Comparison of ENCODE assay signal across 28 cellular contexts in the genomic region with DNA sequence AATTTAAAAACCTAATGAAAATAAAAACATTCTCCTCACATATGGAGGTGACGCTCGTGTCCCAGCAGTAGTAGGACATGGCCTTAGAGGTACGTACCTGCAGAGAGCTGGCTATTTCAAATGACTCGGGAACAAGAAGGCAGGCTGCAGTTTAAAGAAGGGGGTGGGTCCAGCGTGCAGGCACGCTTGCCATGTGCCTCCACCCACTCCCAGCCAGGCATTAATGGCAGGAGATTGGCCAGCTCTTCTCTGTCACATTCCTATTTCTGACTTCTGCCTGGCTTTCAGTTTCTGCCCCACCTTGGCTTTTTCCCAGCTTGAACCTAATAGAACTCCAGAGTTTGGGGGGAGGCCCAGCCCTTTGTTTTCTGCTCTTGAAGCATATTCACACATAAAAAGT.
"Had no signal": no experiment of that assay in that cellular context is flagged by ENCODE, and none has a peak within 500 bp of the region (broad histone marks: within the 10 kb centered on the region; RNA-seq: fewer than 3 reads in every experiment).

No MANE protein-coding gene starts in this region.

- H3K4me3 ChIP-seq: coronary artery, esophagus muscularis mucosa, gastroesophageal sphincter, lung, neural progenitor cell, prostate gland, skin epidermis, spleen, thoracic aorta, tibial nerve, upper lobe of left lung had no signal

- H3K9ac ChIP-seq: neural progenitor cell, parathyroid adenoma had no signal

- H3K27ac ChIP-seq: coronary artery, esophagus muscularis mucosa, foreskin keratinocyte, gastroesophageal sphincter, neural progenitor cell, parathyroid adenoma, prostate gland, skin epidermis, spleen, thoracic aorta, tibial nerve, upper lobe of left lung had no signal

- H3K9me3 ChIP-seq: esophagus muscularis mucosa, gastroesophageal sphincter, prostate gland, spleen, thoracic aorta, tibial nerve, upper lobe of left lung had no signal

- H3K27me3 Mint-ChIP-seq: memory B cell; naive thymus-derived CD4-positive, alpha-beta T cell; stimulated activated memory B cell treated with anti-CD40 and anti-IgM and Interleukin-4, amounts not matched to agents 10 μg/mL and 1 μg/mL and 100 μg/mL, for 72 hours had no signal

- DNase-seq: dermis blood vessel endothelial cell; effector memory CD4-positive, alpha-beta T cell; foreskin keratinocyte; hypothalamus; immature natural killer cell; islet precursor cell; kidney glomerular epithelial cell; left colon; midbrain; naive thymus-derived CD4-positive, alpha-beta T cell; right cardiac atrium; spleen; stimulated activated CD4-positive, alpha-beta T cell treated with anti-CD3 and anti-CD28 coated beads, Interleukin-4, amount 100 ng/mL, for 4 hours; stimulated activated naive CD8-positive, alpha-beta T cell treated with anti-CD3 and anti-CD28 coated beads, Interleukin-15, Interleukin-2, amounts not matched to agents 100 U/mL and 50 U/mL, for 24 hours; upper lobe of left lung had no signal

- ATAC-seq: foreskin keratinocyte; gastroesophageal sphincter; left colon; naive thymus-derived CD4-positive, alpha-beta T cell; stimulated activated memory B cell treated with anti-CD40 and anti-IgM and Interleukin-4, amounts not matched to agents 10 μg/mL and 1 μg/mL and 100 μg/mL, for 72 hours; stimulated activated naive CD8-positive, alpha-beta T cell treated with anti-CD3 and anti-CD28 coated beads, Interleukin-15, Interleukin-2, amounts not matched to agents 100 U/mL and 50 U/mL, for 24 hours had no signal

- H3K9me3 Mint-ChIP-seq: immature natural killer cell; memory B cell; stimulated activated memory B cell treated with anti-CD40 and anti-IgM and Interleukin-4, amounts not matched to agents 10 μg/mL and 1 μg/mL and 100 μg/mL, for 72 hours had no signal

- H3K4me3 Mint-ChIP-seq: immature natural killer cell; memory B cell; naive thymus-derived CD4-positive, alpha-beta T cell; nephron; neural progenitor cell; stimulated activated memory B cell treated with anti-CD40 and anti-IgM and Interleukin-4, amounts not matched to agents 10 μg/mL and 1 μg/mL and 100 μg/mL, for 72 hours had no signal

- H3K27ac Mint-ChIP-seq: memory B cell; nephron; neural progenitor cell; stimulated activated memory B cell treated with anti-CD40 and anti-IgM and Interleukin-4, amounts not matched to agents 10 μg/mL and 1 μg/mL and 100 μg/mL, for 72 hours had no signal

- H3K36me3 ChIP-seq: neural progenitor cell, prostate gland had no signal

- H3K4me2 ChIP-seq: neural progenitor cell had no signal

- H3K4me1 Mint-ChIP-seq: immature natural killer cell; memory B cell; naive thymus-derived CD4-positive, alpha-beta T cell; nephron; neural progenitor cell; stimulated activated memory B cell treated with anti-CD40 and anti-IgM and Interleukin-4, amounts not matched to agents 10 μg/mL and 1 μg/mL and 100 μg/mL, for 72 hours had no signal

- H3K27me3 ChIP-seq: esophagus muscularis mucosa, foreskin keratinocyte, gastroesophageal sphincter, neural progenitor cell, spleen, tibial nerve, upper lobe of left lung had no signal

- H3K79me2 ChIP-seq: parathyroid adenoma had no signal

- H3K4me1 ChIP-seq: esophagus muscularis mucosa, foreskin keratinocyte, gastroesophageal sphincter, neural progenitor cell, parathyroid adenoma, prostate gland, spleen, tibial nerve, upper lobe of left lung had no signal
